Comparison of ENCODE assay signal across 1 cellular context in the genomic region with DNA sequence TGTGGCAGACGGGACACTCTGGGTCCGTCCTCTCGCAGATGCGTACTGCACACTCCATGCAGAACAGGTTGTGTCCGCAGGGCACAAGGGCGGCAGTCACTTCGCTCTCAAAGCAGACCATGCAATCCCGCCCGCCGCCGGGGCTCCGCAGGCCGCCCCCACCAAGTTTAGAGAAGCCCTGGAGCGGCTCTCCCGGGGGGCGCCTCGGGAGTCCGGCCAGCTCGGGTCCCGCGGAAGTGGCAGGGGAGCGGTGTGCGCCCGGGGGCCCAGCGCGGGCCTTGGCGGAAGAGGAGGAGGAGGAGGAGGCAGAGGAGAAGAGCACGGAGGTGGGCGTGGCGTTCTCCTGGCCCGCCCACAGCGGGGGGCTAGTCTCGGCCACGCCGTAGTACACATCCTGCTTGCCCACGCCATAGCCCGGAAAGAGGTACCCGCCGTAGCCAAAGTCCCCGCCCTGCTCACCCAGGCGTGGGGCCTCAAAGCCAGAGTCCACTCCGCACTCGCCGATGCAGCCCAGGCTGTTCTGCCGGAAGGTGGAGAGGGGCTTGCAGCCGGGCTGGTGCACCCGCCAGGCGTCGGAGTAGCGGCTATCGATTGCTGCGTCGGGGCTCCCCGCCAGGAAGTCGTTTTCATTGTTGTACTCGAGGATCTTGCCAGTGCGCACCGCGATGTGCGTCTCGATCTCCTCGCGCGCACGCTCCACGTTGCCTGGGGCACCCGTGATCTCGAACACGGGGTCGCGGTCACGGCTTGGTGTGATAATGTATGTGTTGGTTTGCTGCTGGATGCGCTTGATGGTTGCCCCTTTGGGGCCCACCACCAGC.
TF ChIP-seq lines count a peak whose summit lies in the region.

No MANE protein-coding gene starts in this region.

TF ChIP-seq in GM12878, 131 proteins besides CTCF, POLR2A, EP300 and RAD21 (continued from another document and continues in another):
- TF ChIP-seq, protein P1, sequence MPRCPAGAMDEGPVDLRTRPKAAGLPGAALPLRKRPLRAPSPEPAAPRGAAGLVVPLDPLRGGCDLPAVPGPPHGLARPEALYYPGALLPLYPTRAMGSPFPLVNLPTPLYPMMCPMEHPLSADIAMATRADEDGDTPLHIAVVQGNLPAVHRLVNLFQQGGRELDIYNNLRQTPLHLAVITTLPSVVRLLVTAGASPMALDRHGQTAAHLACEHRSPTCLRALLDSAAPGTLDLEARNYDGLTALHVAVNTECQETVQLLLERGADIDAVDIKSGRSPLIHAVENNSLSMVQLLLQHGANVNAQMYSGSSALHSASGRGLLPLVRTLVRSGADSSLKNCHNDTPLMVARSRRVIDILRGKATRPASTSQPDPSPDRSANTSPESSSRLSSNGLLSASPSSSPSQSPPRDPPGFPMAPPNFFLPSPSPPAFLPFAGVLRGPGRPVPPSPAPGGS (IDR thresholded peaks at IDR 0.05; ENCODE audit: borderline replicate concordance, insufficient read depth, low read depth, low read length, poor library complexity, severe bottlenecking): no peak
- TF ChIP-seq, protein P2, sequence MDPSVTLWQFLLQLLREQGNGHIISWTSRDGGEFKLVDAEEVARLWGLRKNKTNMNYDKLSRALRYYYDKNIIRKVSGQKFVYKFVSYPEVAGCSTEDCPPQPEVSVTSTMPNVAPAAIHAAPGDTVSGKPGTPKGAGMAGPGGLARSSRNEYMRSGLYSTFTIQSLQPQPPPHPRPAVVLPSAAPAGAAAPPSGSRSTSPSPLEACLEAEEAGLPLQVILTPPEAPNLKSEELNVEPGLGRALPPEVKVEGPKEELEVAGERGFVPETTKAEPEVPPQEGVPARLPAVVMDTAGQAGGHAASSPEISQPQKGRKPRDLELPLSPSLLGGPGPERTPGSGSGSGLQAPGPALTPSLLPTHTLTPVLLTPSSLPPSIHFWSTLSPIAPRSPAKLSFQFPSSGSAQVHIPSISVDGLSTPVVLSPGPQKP (IDR thresholded peaks at IDR 0.05; ENCODE audit: low read depth, low read length): 0 out of 2 replicates have a peak, but pooled peaks have one; percentile 38
- TF ChIP-seq MTA3 (IDR thresholded peaks at IDR 0.05; ENCODE audit: borderline replicate concordance, low read length) (no peak), NR2F1 (conservative IDR thresholded peaks at IDR 0.05) (no peak), NR2C1 (IDR thresholded peaks at IDR 0.05) (no peak), RUNX3 (IDR thresholded peaks at IDR 0.05; ENCODE audit: low read length) (no peak), SPI1 (IDR thresholded peaks at IDR 0.05; ENCODE audit: borderline replicate concordance, insufficient read depth, low read depth, low read length) (no peak), BCL11A (IDR thresholded peaks at IDR 0.05; ENCODE audit: low read depth, low read length) (no peak), SREBF1 (IDR thresholded peaks at IDR 0.05; ENCODE audit: low read length) (no peak), NR2C2 (IDR thresholded peaks at IDR 0.05; ENCODE audit: borderline replicate concordance, control insufficient read depth, insufficient read length, low read depth) (no peak), SUPT20H (IDR thresholded peaks at IDR 0.05; ENCODE audit: borderline replicate concordance, control insufficient read depth, low read depth, low read length) (no peak), NFXL1 (IDR thresholded peaks at IDR 0.05; ENCODE audit: borderline replicate concordance) (0 out of 2 replicates have a peak, but pooled peaks have one; percentile 67), RB1 (IDR thresholded peaks at IDR 0.05; ENCODE audit: borderline replicate concordance) (no peak), ZNF207 (IDR thresholded peaks at IDR 0.05; ENCODE audit: borderline replicate concordance) (no peak), FOXM1 (IDR thresholded peaks at IDR 0.05; ENCODE audit: low read depth, low read length) (no peak), ZNF217 (IDR thresholded peaks at IDR 0.05) (no peak; the same call in 1 of the 2 replicates), SMC3 (IDR thresholded peaks at IDR 0.05; ENCODE audit: borderline replicate concordance, low read length) (no peak), PAX8 (IDR thresholded peaks at IDR 0.05) (no peak), ZNF24 (IDR thresholded peaks at IDR 0.05) (no peak), PAX5 (IDR thresholded peaks at IDR 0.05; ENCODE audit: borderline replicate concordance, low read depth, low read length) (peak; percentile 79), CEBPB (IDR thresholded peaks at IDR 0.05; ENCODE audit: borderline replicate concordance in 1 of 2, low read depth in 2 of 2, low read length in 2 of 2) (no peak), SMAD1 (IDR thresholded peaks at IDR 0.05; ENCODE audit: low read depth, partially characterized antibody) (no peak), STAT1 (conservative IDR thresholded peaks at IDR 0.05) (no peak; the same call in 1 of the 2 replicates), SP1 (IDR thresholded peaks at IDR 0.05; ENCODE audit: low read depth, low read length) (peak; percentile 37), KLF5 (IDR thresholded peaks at IDR 0.05; ENCODE audit: partially characterized antibody) (no peak), ZNF274 (IDR thresholded peaks at IDR 0.05; ENCODE audit: insufficient read depth, insufficient read length) (no peak), RAD51 (IDR thresholded peaks at IDR 0.05) (no peak)
- TF ChIP-seq, protein P3, sequence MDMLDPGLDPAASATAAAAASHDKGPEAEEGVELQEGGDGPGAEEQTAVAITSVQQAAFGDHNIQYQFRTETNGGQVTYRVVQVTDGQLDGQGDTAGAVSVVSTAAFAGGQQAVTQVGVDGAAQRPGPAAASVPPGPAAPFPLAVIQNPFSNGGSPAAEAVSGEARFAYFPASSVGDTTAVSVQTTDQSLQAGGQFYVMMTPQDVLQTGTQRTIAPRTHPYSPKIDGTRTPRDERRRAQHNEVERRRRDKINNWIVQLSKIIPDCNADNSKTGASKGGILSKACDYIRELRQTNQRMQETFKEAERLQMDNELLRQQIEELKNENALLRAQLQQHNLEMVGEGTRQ (IDR thresholded peaks at IDR 0.05; ENCODE audit: borderline replicate concordance, low read depth, low read length): no peak
- TF ChIP-seq, protein P4, sequence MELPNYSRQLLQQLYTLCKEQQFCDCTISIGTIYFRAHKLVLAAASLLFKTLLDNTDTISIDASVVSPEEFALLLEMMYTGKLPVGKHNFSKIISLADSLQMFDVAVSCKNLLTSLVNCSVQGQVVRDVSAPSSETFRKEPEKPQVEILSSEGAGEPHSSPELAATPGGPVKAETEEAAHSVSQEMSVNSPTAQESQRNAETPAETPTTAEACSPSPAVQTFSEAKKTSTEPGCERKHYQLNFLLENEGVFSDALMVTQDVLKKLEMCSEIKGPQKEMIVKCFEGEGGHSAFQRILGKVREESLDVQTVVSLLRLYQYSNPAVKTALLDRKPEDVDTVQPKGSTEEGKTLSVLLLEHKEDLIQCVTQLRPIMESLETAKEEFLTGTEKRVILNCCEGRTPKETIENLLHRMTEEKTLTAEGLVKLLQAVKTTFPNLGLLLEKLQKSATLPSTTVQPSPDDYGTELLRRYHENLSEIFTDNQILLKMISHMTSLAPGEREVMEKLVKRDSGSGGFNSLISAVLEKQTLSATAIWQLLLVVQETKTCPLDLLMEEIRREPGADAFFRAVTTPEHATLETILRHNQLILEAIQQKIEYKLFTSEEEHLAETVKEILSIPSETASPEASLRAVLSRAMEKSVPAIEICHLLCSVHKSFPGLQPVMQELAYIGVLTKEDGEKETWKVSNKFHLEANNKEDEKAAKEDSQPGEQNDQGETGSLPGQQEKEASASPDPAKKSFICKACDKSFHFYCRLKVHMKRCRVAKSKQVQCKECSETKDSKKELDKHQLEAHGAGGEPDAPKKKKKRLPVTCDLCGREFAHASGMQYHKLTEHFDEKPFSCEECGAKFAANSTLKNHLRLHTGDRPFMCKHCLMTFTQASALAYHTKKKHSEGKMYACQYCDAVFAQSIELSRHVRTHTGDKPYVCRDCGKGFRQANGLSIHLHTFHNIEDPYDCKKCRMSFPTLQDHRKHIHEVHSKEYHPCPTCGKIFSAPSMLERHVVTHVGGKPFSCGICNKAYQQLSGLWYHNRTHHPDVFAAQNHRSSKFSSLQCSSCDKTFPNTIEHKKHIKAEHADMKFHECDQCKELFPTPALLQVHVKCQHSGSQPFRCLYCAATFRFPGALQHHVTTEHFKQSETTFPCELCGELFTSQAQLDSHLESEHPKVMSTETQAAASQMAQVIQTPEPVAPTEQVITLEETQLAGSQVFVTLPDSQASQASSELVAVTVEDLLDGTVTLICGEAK (IDR thresholded peaks at IDR 0.05; ENCODE audit: borderline replicate concordance): peak; percentile 52
- TF ChIP-seq, protein P5, sequence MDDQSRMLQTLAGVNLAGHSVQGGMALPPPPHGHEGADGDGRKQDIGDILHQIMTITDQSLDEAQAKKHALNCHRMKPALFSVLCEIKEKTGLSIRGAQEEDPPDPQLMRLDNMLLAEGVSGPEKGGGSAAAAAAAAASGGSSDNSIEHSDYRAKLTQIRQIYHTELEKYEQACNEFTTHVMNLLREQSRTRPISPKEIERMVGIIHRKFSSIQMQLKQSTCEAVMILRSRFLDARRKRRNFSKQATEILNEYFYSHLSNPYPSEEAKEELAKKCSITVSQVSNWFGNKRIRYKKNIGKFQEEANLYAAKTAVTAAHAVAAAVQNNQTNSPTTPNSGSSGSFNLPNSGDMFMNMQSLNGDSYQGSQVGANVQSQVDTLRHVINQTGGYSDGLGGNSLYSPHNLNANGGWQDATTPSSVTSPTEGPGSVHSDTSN (IDR thresholded peaks at IDR 0.05; ENCODE audit: insufficient replicate concordance, low read depth, low read length): no peak
- TF ChIP-seq, protein P6, sequence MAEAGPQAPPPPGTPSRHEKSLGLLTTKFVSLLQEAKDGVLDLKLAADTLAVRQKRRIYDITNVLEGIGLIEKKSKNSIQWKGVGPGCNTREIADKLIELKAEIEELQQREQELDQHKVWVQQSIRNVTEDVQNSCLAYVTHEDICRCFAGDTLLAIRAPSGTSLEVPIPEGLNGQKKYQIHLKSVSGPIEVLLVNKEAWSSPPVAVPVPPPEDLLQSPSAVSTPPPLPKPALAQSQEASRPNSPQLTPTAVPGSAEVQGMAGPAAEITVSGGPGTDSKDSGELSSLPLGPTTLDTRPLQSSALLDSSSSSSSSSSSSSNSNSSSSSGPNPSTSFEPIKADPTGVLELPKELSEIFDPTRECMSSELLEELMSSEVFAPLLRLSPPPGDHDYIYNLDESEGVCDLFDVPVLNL (IDR thresholded peaks at IDR 0.05; ENCODE audit: low read depth, low read length): no peak
- TF ChIP-seq, protein P7, sequence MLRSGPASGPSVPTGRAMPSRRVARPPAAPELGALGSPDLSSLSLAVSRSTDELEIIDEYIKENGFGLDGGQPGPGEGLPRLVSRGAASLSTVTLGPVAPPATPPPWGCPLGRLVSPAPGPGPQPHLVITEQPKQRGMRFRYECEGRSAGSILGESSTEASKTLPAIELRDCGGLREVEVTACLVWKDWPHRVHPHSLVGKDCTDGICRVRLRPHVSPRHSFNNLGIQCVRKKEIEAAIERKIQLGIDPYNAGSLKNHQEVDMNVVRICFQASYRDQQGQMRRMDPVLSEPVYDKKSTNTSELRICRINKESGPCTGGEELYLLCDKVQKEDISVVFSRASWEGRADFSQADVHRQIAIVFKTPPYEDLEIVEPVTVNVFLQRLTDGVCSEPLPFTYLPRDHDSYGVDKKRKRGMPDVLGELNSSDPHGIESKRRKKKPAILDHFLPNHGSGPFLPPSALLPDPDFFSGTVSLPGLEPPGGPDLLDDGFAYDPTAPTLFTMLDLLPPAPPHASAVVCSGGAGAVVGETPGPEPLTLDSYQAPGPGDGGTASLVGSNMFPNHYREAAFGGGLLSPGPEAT (IDR thresholded peaks at IDR 0.05; ENCODE audit: low read depth): no peak
- TF ChIP-seq, protein P8, sequence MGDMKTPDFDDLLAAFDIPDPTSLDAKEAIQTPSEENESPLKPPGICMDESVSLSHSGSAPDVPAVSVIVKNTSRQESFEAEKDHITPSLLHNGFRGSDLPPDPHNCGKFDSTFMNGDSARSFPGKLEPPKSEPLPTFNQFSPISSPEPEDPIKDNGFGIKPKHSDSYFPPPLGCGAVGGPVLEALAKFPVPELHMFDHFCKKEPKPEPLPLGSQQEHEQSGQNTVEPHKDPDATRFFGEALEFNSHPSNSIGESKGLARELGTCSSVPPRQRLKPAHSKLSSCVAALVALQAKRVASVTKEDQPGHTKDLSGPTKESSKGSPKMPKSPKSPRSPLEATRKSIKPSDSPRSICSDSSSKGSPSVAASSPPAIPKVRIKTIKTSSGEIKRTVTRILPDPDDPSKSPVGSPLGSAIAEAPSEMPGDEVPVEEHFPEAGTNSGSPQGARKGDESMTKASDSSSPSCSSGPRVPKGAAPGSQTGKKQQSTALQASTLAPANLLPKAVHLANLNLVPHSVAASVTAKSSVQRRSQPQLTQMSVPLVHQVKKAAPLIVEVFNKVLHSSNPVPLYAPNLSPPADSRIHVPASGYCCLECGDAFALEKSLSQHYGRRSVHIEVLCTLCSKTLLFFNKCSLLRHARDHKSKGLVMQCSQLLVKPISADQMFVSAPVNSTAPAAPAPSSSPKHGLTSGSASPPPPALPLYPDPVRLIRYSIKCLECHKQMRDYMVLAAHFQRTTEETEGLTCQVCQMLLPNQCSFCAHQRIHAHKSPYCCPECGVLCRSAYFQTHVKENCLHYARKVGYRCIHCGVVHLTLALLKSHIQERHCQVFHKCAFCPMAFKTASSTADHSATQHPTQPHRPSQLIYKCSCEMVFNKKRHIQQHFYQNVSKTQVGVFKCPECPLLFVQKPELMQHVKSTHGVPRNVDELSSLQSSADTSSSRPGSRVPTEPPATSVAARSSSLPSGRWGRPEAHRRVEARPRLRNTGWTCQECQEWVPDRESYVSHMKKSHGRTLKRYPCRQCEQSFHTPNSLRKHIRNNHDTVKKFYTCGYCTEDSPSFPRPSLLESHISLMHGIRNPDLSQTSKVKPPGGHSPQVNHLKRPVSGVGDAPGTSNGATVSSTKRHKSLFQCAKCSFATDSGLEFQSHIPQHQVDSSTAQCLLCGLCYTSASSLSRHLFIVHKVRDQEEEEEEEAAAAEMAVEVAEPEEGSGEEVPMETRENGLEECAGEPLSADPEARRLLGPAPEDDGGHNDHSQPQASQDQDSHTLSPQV (IDR thresholded peaks at IDR 0.05): no peak
- TF ChIP-seq, protein P9, sequence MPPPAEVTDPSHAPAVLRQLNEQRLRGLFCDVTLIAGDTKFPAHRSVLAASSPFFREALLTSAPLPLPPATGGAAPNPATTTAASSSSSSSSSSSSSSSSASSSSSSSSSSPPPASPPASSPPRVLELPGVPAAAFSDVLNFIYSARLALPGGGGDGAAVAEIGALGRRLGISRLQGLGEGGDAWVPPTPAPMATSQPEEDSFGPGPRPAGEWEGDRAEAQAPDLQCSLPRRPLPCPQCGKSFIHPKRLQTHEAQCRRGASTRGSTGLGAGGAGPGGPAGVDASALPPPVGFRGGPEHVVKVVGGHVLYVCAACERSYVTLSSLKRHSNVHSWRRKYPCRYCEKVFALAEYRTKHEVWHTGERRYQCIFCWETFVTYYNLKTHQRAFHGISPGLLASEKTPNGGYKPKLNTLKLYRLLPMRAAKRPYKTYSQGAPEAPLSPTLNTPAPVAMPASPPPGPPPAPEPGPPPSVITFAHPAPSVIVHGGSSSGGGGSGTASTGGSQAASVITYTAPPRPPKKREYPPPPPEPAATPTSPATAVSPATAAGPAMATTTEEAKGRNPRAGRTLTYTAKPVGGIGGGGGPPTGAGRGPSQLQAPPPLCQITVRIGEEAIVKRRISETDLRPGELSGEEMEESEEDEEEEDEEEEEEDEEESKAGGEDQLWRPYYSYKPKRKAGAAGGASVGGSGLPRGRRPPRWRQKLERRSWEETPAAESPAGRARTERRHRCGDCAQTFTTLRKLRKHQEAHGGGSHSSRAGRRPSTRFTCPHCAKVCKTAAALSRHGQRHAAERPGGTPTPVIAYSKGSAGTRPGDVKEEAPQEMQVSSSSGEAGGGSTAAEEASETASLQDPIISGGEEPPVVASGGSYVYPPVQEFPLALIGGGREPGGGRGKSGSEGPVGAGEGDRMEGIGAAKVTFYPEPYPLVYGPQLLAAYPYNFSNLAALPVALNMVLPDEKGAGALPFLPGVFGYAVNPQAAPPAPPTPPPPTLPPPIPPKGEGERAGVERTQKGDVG (CRISPR knock-in tag; IDR thresholded peaks at IDR 0.05): no peak
